Comparison of ENCODE assay signal across 1 cellular context in the genomic region with DNA sequence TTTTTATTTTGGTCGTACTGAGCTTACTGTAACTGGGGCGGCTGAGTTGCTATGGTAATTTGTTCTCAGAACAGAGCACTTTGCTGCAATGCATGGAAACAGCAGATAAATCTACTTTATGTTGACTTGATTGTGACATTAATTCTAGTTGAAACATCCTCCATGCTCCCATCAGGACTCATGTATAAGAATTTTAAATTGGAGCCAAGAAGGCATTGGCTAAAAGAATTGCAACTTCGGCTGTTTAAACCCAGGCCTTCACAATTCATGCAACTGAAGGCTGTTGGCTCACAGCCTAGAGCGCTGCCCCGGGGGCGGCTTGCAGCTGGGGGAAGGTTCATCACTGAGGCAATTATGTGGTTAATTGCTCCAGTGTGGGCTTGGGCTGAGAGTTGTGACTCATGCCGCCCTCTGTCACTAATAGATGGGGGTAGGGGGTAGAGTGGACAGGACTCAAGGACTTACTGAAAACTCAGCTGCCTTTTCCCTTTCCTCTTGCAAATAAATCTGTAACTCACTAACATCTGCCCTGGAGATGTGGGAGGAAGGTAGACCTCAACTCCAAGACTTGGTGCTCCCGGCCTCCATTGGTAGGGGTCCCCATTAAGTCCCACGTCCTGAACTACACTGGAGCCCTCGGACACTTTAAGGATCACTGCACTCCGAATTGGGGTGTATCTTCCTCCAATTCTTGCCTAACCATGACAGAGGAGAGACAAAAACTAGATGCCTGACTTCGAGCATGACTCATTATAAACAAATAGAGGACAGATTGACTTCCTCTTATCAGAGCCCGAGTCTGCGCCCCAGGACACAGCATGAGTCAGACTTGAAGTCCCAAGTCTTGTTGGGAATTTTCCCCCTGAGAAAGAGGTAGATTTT.
TF ChIP-seq lines count a peak whose summit lies in the region.

No MANE protein-coding gene starts in this region.

TF ChIP-seq in K562, 482 proteins besides CTCF, POLR2A, EP300 and RAD21 (continued from another document and continues in another):
- TF ChIP-seq RBM15 (IDR thresholded peaks at IDR 0.05; ENCODE audit: insufficient read depth, low read length) (no peak), ZNF830 (CRISPR knock-in tag; IDR thresholded peaks at IDR 0.05) (no peak), ZSCAN29 (IDR thresholded peaks at IDR 0.05) (no peak), ZC3H4 (CRISPR knock-in tag; IDR thresholded peaks at IDR 0.05; ENCODE audit: borderline replicate concordance) (no peak), SIN3A (IDR thresholded peaks at IDR 0.05; ENCODE audit: borderline replicate concordance in 2 of 2, control insufficient read depth in 1 of 2, low read depth in 2 of 2, low read length in 2 of 2) (no peak), PTRF (tag; IDR thresholded peaks at IDR 0.05) (no peak), ZC3H11A (IDR thresholded peaks at IDR 0.05; ENCODE audit: low read depth, low read length) (no peak), SMAD3 (CRISPR knock-in tag; conservative IDR thresholded peaks at IDR 0.05) (no peak), SMARCA5 (IDR thresholded peaks at IDR 0.05) (peak; percentile 83), SRSF9 (IDR thresholded peaks at IDR 0.05; ENCODE audit: borderline replicate concordance, low read depth, low read length) (no peak), THRAP3 (IDR thresholded peaks at IDR 0.05; ENCODE audit: borderline replicate concordance) (no peak), SMARCE1 (IDR thresholded peaks at IDR 0.05) (peak; percentile 98), MTA1 (IDR thresholded peaks at IDR 0.05; ENCODE audit: borderline replicate concordance) (no peak), GATAD2A (IDR thresholded peaks at IDR 0.05) (no peak), KAT7 (CRISPR knock-in tag; IDR thresholded peaks at IDR 0.05; ENCODE audit: borderline replicate concordance) (no peak), NFIC (IDR thresholded peaks at IDR 0.05) (peak; percentile 83), ZNF324 (CRISPR knock-in tag; IDR thresholded peaks at IDR 0.05) (no peak), FOXK1 (CRISPR knock-in tag; IDR thresholded peaks at IDR 0.05; ENCODE audit: borderline replicate concordance) (no peak), ZFPM2 (CRISPR knock-in tag; IDR thresholded peaks at IDR 0.05) (no peak), SRSF1 (IDR thresholded peaks at IDR 0.05; ENCODE audit: low read depth, low read length) (no peak), ARID1B (IDR thresholded peaks at IDR 0.05) (peak; percentile 90), ZNF707 (CRISPR knock-in tag; conservative IDR thresholded peaks at IDR 0.05) (no peak), KAT2B (IDR thresholded peaks at IDR 0.05; ENCODE audit: low read depth, low read length) (no peak), NR2C1 (IDR thresholded peaks at IDR 0.05) (no peak), NR2C1 (tag; IDR thresholded peaks at IDR 0.05) (no peak), HDAC3 (IDR thresholded peaks at IDR 0.05; ENCODE audit: borderline replicate concordance, partially characterized antibody) (no peak), CCAR2 (IDR thresholded peaks at IDR 0.05; ENCODE audit: low read depth, low read length) (no peak), EHMT2 (IDR thresholded peaks at IDR 0.05) (peak; percentile 61; the same call in 1 of the 2 replicates)
- TF ChIP-seq, protein P1, sequence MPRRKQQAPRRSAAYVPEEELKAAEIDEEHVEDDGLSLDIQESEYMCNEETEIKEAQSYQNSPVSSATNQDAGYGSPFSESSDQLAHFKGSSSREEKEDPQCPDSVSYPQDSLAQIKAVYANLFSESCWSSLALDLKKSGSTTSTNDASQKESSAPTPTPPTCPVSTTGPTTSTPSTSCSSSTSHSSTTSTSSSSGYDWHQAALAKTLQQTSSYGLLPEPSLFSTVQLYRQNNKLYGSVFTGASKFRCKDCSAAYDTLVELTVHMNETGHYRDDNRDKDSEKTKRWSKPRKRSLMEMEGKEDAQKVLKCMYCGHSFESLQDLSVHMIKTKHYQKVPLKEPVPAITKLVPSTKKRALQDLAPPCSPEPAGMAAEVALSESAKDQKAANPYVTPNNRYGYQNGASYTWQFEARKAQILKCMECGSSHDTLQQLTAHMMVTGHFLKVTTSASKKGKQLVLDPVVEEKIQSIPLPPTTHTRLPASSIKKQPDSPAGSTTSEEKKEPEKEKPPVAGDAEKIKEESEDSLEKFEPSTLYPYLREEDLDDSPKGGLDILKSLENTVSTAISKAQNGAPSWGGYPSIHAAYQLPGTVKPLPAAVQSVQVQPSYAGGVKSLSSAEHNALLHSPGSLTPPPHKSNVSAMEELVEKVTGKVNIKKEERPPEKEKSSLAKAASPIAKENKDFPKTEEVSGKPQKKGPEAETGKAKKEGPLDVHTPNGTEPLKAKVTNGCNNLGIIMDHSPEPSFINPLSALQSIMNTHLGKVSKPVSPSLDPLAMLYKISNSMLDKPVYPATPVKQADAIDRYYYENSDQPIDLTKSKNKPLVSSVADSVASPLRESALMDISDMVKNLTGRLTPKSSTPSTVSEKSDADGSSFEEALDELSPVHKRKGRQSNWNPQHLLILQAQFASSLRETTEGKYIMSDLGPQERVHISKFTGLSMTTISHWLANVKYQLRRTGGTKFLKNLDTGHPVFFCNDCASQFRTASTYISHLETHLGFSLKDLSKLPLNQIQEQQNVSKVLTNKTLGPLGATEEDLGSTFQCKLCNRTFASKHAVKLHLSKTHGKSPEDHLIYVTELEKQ (CRISPR knock-in tag; IDR thresholded peaks at IDR 0.05), result no peak
- TF ChIP-seq, protein P2, sequence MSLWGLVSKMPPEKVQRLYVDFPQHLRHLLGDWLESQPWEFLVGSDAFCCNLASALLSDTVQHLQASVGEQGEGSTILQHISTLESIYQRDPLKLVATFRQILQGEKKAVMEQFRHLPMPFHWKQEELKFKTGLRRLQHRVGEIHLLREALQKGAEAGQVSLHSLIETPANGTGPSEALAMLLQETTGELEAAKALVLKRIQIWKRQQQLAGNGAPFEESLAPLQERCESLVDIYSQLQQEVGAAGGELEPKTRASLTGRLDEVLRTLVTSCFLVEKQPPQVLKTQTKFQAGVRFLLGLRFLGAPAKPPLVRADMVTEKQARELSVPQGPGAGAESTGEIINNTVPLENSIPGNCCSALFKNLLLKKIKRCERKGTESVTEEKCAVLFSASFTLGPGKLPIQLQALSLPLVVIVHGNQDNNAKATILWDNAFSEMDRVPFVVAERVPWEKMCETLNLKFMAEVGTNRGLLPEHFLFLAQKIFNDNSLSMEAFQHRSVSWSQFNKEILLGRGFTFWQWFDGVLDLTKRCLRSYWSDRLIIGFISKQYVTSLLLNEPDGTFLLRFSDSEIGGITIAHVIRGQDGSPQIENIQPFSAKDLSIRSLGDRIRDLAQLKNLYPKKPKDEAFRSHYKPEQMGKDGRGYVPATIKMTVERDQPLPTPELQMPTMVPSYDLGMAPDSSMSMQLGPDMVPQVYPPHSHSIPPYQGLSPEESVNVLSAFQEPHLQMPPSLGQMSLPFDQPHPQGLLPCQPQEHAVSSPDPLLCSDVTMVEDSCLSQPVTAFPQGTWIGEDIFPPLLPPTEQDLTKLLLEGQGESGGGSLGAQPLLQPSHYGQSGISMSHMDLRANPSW (CRISPR knock-in tag; IDR thresholded peaks at IDR 0.05), result no peak
- TF ChIP-seq, protein P3, sequence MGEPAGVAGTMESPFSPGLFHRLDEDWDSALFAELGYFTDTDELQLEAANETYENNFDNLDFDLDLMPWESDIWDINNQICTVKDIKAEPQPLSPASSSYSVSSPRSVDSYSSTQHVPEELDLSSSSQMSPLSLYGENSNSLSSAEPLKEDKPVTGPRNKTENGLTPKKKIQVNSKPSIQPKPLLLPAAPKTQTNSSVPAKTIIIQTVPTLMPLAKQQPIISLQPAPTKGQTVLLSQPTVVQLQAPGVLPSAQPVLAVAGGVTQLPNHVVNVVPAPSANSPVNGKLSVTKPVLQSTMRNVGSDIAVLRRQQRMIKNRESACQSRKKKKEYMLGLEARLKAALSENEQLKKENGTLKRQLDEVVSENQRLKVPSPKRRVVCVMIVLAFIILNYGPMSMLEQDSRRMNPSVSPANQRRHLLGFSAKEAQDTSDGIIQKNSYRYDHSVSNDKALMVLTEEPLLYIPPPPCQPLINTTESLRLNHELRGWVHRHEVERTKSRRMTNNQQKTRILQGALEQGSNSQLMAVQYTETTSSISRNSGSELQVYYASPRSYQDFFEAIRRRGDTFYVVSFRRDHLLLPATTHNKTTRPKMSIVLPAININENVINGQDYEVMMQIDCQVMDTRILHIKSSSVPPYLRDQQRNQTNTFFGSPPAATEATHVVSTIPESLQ (CRISPR knock-in tag; IDR thresholded peaks at IDR 0.05), result no peak
- TF ChIP-seq, protein P4, sequence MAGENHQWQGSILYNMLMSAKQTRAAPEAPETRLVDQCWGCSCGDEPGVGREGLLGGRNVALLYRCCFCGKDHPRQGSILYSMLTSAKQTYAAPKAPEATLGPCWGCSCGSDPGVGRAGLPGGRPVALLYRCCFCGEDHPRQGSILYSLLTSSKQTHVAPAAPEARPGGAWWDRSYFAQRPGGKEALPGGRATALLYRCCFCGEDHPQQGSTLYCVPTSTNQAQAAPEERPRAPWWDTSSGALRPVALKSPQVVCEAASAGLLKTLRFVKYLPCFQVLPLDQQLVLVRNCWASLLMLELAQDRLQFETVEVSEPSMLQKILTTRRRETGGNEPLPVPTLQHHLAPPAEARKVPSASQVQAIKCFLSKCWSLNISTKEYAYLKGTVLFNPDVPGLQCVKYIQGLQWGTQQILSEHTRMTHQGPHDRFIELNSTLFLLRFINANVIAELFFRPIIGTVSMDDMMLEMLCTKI (IDR thresholded peaks at IDR 0.05; ENCODE audit: partially characterized antibody), result no peak
- TF ChIP-seq, protein P5, sequence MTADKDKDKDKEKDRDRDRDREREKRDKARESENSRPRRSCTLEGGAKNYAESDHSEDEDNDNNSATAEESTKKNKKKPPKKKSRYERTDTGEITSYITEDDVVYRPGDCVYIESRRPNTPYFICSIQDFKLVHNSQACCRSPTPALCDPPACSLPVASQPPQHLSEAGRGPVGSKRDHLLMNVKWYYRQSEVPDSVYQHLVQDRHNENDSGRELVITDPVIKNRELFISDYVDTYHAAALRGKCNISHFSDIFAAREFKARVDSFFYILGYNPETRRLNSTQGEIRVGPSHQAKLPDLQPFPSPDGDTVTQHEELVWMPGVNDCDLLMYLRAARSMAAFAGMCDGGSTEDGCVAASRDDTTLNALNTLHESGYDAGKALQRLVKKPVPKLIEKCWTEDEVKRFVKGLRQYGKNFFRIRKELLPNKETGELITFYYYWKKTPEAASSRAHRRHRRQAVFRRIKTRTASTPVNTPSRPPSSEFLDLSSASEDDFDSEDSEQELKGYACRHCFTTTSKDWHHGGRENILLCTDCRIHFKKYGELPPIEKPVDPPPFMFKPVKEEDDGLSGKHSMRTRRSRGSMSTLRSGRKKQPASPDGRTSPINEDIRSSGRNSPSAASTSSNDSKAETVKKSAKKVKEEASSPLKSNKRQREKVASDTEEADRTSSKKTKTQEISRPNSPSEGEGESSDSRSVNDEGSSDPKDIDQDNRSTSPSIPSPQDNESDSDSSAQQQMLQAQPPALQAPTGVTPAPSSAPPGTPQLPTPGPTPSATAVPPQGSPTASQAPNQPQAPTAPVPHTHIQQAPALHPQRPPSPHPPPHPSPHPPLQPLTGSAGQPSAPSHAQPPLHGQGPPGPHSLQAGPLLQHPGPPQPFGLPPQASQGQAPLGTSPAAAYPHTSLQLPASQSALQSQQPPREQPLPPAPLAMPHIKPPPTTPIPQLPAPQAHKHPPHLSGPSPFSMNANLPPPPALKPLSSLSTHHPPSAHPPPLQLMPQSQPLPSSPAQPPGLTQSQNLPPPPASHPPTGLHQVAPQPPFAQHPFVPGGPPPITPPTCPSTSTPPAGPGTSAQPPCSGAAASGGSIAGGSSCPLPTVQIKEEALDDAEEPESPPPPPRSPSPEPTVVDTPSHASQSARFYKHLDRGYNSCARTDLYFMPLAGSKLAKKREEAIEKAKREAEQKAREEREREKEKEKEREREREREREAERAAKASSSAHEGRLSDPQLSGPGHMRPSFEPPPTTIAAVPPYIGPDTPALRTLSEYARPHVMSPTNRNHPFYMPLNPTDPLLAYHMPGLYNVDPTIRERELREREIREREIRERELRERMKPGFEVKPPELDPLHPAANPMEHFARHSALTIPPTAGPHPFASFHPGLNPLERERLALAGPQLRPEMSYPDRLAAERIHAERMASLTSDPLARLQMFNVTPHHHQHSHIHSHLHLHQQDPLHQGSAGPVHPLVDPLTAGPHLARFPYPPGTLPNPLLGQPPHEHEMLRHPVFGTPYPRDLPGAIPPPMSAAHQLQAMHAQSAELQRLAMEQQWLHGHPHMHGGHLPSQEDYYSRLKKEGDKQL (CRISPR knock-in tag; IDR thresholded peaks at IDR 0.05; ENCODE audit: borderline replicate concordance), result no peak
- TF ChIP-seq, protein P6, sequence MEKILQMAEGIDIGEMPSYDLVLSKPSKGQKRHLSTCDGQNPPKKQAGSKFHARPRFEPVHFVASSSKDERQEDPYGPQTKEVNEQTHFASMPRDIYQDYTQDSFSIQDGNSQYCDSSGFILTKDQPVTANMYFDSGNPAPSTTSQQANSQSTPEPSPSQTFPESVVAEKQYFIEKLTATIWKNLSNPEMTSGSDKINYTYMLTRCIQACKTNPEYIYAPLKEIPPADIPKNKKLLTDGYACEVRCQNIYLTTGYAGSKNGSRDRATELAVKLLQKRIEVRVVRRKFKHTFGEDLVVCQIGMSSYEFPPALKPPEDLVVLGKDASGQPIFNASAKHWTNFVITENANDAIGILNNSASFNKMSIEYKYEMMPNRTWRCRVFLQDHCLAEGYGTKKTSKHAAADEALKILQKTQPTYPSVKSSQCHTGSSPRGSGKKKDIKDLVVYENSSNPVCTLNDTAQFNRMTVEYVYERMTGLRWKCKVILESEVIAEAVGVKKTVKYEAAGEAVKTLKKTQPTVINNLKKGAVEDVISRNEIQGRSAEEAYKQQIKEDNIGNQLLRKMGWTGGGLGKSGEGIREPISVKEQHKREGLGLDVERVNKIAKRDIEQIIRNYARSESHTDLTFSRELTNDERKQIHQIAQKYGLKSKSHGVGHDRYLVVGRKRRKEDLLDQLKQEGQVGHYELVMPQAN (IDR thresholded peaks at IDR 0.05; ENCODE audit: borderline replicate concordance), result no peak
- TF ChIP-seq, protein P7, sequence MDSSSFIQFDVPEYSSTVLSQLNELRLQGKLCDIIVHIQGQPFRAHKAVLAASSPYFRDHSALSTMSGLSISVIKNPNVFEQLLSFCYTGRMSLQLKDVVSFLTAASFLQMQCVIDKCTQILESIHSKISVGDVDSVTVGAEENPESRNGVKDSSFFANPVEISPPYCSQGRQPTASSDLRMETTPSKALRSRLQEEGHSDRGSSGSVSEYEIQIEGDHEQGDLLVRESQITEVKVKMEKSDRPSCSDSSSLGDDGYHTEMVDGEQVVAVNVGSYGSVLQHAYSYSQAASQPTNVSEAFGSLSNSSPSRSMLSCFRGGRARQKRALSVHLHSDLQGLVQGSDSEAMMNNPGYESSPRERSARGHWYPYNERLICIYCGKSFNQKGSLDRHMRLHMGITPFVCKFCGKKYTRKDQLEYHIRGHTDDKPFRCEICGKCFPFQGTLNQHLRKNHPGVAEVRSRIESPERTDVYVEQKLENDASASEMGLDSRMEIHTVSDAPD (CRISPR knock-in tag; IDR thresholded peaks at IDR 0.05), result no peak
